Comparison of ENCODE assay signal across 8 cellular contexts in genomic region chr1:234609528-234610042, GRCh38. TPM values are rescaled to one million over a fixed set of nuclear protein-coding genes. Genes with fewer than 3 reads are reported as not detected.
DNase-seq lines count a peak whose midpoint lies in the region; ATAC-seq and TF ChIP-seq lines count a peak whose summit lies in the region.

No MANE protein-coding gene starts in this region.

- peaks cover 21 to 38% of the 10 kb centered on the region in 2 experiments for H3K36me3 ChIP-seq in mesenchymal stem cell (ENCODE audit: control insufficient read depth in 1 of 2, insufficient read depth in 2 of 2, low read depth in 1 of 2, low read length in 2 of 2)

- H3K9me3 ChIP-seq in mesenchymal stem cell (ENCODE audit: control insufficient read depth, low read length), result no peaks in the 10 kb centered on the region

- H2BK12ac ChIP-seq in mesenchymal stem cell (ENCODE audit: low read length in 2 of 2), result peak overlapping the region in 1 of 2 experiments; percentile 99

- CTCF ChIA-PET in AG04449 (lab: Yijun Ruan, JAX), result interaction anchor here (0.6 to 2.3 kb wide), 4 partner anchors 10 to 474 kb away, joined by 3 to 7 read pairs (median 3); no protein-coding TSS in a partner anchor

- no peak overlapping the region for H3K27ac ChIP-seq in mesenchymal stem cell (ENCODE audit: low read length, poor library complexity, severe bottlenecking)

- H3K18ac ChIP-seq in mesenchymal stem cell (ENCODE audit: low read depth in 1 of 2, low read length in 2 of 2), result peak overlapping the region; percentile 99 to 100

- peak overlapping the region; percentile 92 for H2BK15ac ChIP-seq in mesenchymal stem cell (ENCODE audit: low read depth, poor library complexity, severe bottlenecking)

- DNase-seq in AG04449 (ENCODE audit: low read depth, low spot score), result no peak
- DNase-seq in HCEC 1CT, result peak; percentile 1
- no peak for DNase-seq in astrocyte of the cerebellum (ENCODE audit: low read depth)
- no peak for DNase-seq in mesenchymal stem cell
- no peak for DNase-seq in DMS153 (lab: John Stamatoyannopoulos, UW)
- DNase-seq in effector CD8-positive, alpha-beta T cell (lab: John Stamatoyannopoulos, UW), result no peak

- H3K23ac ChIP-seq in mesenchymal stem cell (ENCODE audit: low read length in 2 of 2), result peak overlapping the region in 1 of 2 experiments; percentile 95

- ATAC-seq in HG03039 (IDR thresholded peaks at IDR 0.05; ENCODE audit: unreplicated experiment), result no peak
- no peak for ATAC-seq in GM18861 (IDR thresholded peaks at IDR 0.05; ENCODE audit: unreplicated experiment)

- H2AFZ ChIP-seq in mesenchymal stem cell (ENCODE audit: low read depth, low read length), result no peak overlapping the region

- peak overlapping the region; percentile 100 for H3K9ac ChIP-seq in mesenchymal stem cell (ENCODE audit: low read length)

- POLR2A ChIA-PET in AG04449 (lab: Yijun Ruan, JAX), result interaction anchor here (0.9 to 5.2 kb wide), 15 partner anchors 8 to 481 kb away, joined by 3 to 95 read pairs (median 4); no protein-coding TSS in a partner anchor

- peak overlapping the region; percentile 99 for H2BK120ac ChIP-seq in mesenchymal stem cell (ENCODE audit: low read depth, low read length)

- no peak overlapping the region for H2AK5ac ChIP-seq in mesenchymal stem cell (ENCODE audit: low read length, severe bottlenecking)

- H3K4me1 ChIP-seq in mesenchymal stem cell (ENCODE audit: control insufficient read depth, insufficient read depth, low read depth, low read length), result peaks cover 18% of the 10 kb centered on the region

- in situ Hi-C loops in astrocyte of the cerebellum (cut with HindIII; ENCODE audit: low sequenced_read_pairs), result loop anchor here (10.0 kb wide), 2 partner anchors 95 to 465 kb away; no protein-coding TSS in a partner anchor

- no peaks in the 10 kb centered on the region for H3K79me1 ChIP-seq in mesenchymal stem cell (replicated peaks; ENCODE audit: low read length, poor library complexity, severe bottlenecking)

- H3K27me3 ChIP-seq in mesenchymal stem cell (ENCODE audit: control insufficient read depth in 1 of 2, insufficient read depth in 1 of 2, low read length in 2 of 2), result no peaks in the 10 kb centered on the region

- H3K14ac ChIP-seq in mesenchymal stem cell (ENCODE audit: low read length in 2 of 2), result peak overlapping the region; percentile 93 to 100

- peak overlapping the region; percentile 97 for H4K8ac ChIP-seq in mesenchymal stem cell (ENCODE audit: low read length)

- H3K4me3 ChIP-seq in AG04449 (ENCODE audit: low read depth, low read length), result peak overlapping the region; percentile 76
- peak overlapping the region; percentile 82 for H3K4me3 ChIP-seq in astrocyte of the cerebellum (ENCODE audit: low read depth, low read length)
- H3K4me3 ChIP-seq in mesenchymal stem cell (ENCODE audit: insufficient read depth in 1 of 2, low read depth in 1 of 2, low read length in 2 of 2), result peak overlapping the region; percentile 88 to 95

- TF ChIP-seq CTCF in AG04449 (IDR thresholded peaks at IDR 0.05; ENCODE audit: insufficient read depth, low read length, missing control alignments) (no peak), astrocyte of the cerebellum (IDR thresholded peaks at IDR 0.05; ENCODE audit: low read depth, low read length, missing control alignments) (no peak)

- H2BK5ac ChIP-seq in mesenchymal stem cell (ENCODE audit: low read depth, low read length, poor library complexity, severe bottlenecking), result peak overlapping the region; percentile 99

- H4K91ac ChIP-seq in mesenchymal stem cell (ENCODE audit: low read length), result peak overlapping the region; percentile 98

- no CpG with 5 or more reads among the region's 95 CpGs for WGBS in mesenchymal stem cell

- peak overlapping the region; percentile 93 for H3K4me2 ChIP-seq in mesenchymal stem cell (ENCODE audit: low read length, poor library complexity, severe bottlenecking)

- peak overlapping the region; percentile 94 to 99 for H3K4ac ChIP-seq in mesenchymal stem cell (ENCODE audit: low read depth in 1 of 2, low read length in 2 of 2)

RNA-seq across cellular contexts. Expression of gene IRF2BP2, which starts 0.4 kb away (rescaled TPM):
- polyA plus RNA-seq in mesenchymal stem cell (2013, experiment 1 of 2), result 98.6 TPM
- 94.7 TPM for polyA plus RNA-seq in mesenchymal stem cell (2013, experiment 2 of 2)
